17 cellular contexts compared by ENCODE assay signal in the genomic region with DNA sequence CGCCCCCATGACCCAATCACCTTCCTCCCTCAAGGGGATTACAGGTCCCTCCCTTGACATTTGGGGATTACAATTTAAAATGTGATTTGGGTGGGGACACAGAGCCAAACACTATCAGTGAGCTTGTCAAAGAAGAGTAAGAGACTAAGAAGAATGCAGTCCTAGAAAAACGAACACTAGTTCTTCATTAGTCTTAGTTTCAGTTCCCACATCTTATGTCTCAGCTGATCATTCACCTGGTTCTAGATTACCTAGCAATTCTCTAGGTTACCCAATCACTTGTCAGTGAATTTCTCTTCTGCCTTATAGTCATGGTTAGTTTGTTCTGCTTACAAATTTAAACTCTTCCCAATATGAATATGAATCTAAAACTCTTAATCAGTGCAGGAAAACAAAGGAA.
DNase-seq lines count a peak whose midpoint lies in the region; ATAC-seq, FAIRE-seq and TF ChIP-seq lines count a peak whose summit lies in the region.
"Had no signal": no experiment of that assay in that cellular context is flagged by ENCODE, and none has a peak within 500 bp of the region (broad histone marks: within the 10 kb centered on the region; RNA-seq: fewer than 3 reads in every experiment).

No MANE protein-coding gene starts in this region.

- no peak overlapping the region for H3K9ac ChIP-seq in GM12878 (ENCODE audit: control insufficient read depth, insufficient read depth, low read length)

- no peak for TF ChIP-seq POLR2A in GM12878 (IDR thresholded peaks at IDR 0.05; ENCODE audit: low read depth, low read length)

- POLR2A ChIA-PET in GM12878 (lab: Charles Lee): no interaction called here

- no peak for TF ChIP-seq RAD21 in GM12878 (IDR thresholded peaks at IDR 0.05; ENCODE audit: insufficient read depth, low read depth, low read length)

- no peaks in the 10 kb centered on the region for H3K36me3 ChIP-seq in GM12878 (ENCODE audit: control insufficient read depth in 2 of 2, insufficient read depth in 2 of 2, low read length in 1 of 2)
- H3K36me3 ChIP-seq: Peyer's patch had no signal

- H3K27me3 ChIP-seq in GM12878 (replicated peaks in 1 of 2; ENCODE audit: control insufficient read depth in 2 of 2, insufficient read depth in 2 of 2, low read length in 1 of 2): no peaks in the 10 kb centered on the region
- H3K27me3 ChIP-seq: Peyer's patch had no signal

- RAD21 ChIA-PET in GM12878 (lab: Charles Lee; ENCODE audit: unreplicated experiment): no interaction called here

- no peaks in the 10 kb centered on the region for H3K4me1 ChIP-seq in GM12878 (ENCODE audit: control insufficient read depth, insufficient read depth, low read length)
- H3K4me1 ChIP-seq: Peyer's patch had no signal

- no TSS peak for BruUV-seq in GM12878 (replicated peaks; lab: Mats Ljungman, UMichigan)

- ATAC-seq in GM18861 (IDR thresholded peaks at IDR 0.05; ENCODE audit: unreplicated experiment): peak; percentile 48
- ATAC-seq in GM19395 (IDR thresholded peaks at IDR 0.05; ENCODE audit: unreplicated experiment): peak; percentile 82
- ATAC-seq in HG03175 (IDR thresholded peaks at IDR 0.05; ENCODE audit: unreplicated experiment): peak; percentile 68
- ATAC-seq in GM12878: peak; percentile 56
- ATAC-seq in GM21528 (IDR thresholded peaks at IDR 0.05; ENCODE audit: low FRiP score, unreplicated experiment): no peak
- no peak for ATAC-seq in left colon
- ATAC-seq: Right ventricle myocardium inferior had no signal

- H3K4me2 ChIP-seq in GM12878 (ENCODE audit: control insufficient read depth, insufficient read depth): no peak overlapping the region

- in situ Hi-C loops in GM12878 (cut with MboI): no loop called here

- CTCF ChIA-PET in GM12878 (lab: Yijun Ruan, JAX): interaction anchor here (1.5 kb wide), 1 partner anchor 11 kb away, joined by 5 read pairs; no protein-coding TSS in a partner anchor

- intact Hi-C loops in GM12878 (cut with micrococcal nuclease; ENCODE audit: unreplicated experiment) (no loop called here), left colon (cut with DNase I, micrococcal nuclease) (no loop called here)

- H3K79me2 ChIP-seq in GM12878 (ENCODE audit: control insufficient read depth, insufficient read depth, low read length): no peaks in the 10 kb centered on the region

- SMC1A ChIA-PET in GM12878 (lab: Charles Lee; ENCODE audit: uncharacterized antibody, unreplicated experiment): interaction anchor here (2.8 kb wide), 1 partner anchor 11 kb away, joined by 9 read pairs; no protein-coding TSS in a partner anchor

- TF ChIP-seq EP300 in GM12878 (IDR thresholded peaks at IDR 0.05; ENCODE audit: borderline replicate concordance in 1 of 2, control insufficient read depth in 1 of 2, low read depth in 2 of 2, low read length in 2 of 2): no peak

- H2AFZ ChIP-seq in GM12878 (ENCODE audit: control insufficient read depth, low read depth, low read length): no peak overlapping the region

- H3K9me3 ChIP-seq in GM12878 (replicated peaks; ENCODE audit: control insufficient read depth, insufficient read depth, low read length): no peaks in the 10 kb centered on the region
- H3K9me3 ChIP-seq: Peyer's patch had no signal

- DNase-seq in GM12878 (ENCODE audit: low read depth, low spot score) (no peak), hypothalamus (lab: John Stamatoyannopoulos, UW) (no peak), left colon (no peak)
- DNase-seq: DMS 273 treated with DMSO at 0.1 percent for 48 hours, GDM1, GOT3, KBM-7, NCI-H2081 treated with DMSO at 0.1 percent for 48 hours, NCI-H510A treated with DMSO at 0.1 percent for 48 hours, Peyer's patch had no signal

- no peak for TF ChIP-seq CTCF in GM12878 (IDR thresholded peaks at IDR 0.05 in 2 of 3, conservative IDR thresholded peaks at IDR 0.05 in 1 of 3; ENCODE audit: control insufficient read depth in 2 of 3, extremely low read depth in 1 of 3, insufficient read depth in 1 of 3, low read depth in 3 of 3, low read length in 3 of 3)

- WGBS in GM12878 (ENCODE audit: insufficient coverage, insufficient replicate concordance, low lambda C conversion rate, missing lambda C conversion rate): 5% methylated on average over 2 of the region's 2 CpGs

- no peak overlapping the region for H3K27ac ChIP-seq in GM12878 (ENCODE audit: control insufficient read depth, insufficient read depth)
- H3K27ac ChIP-seq: C4-2B, Peyer's patch had no signal

- no peaks in the 10 kb centered on the region for H4K20me1 ChIP-seq in GM12878 (ENCODE audit: control insufficient read depth, insufficient read depth)

- no peak overlapping the region for H3K4me3 ChIP-seq in GM12878
- H3K4me3 ChIP-seq: Peyer's patch had no signal

- peak; percentile 31 for FAIRE-seq in GM12878 (lab: Jason Lieb, UNC)
- FAIRE-seq: GM12892 had no signal

TF ChIP-seq in GM12878, 131 proteins besides CTCF, POLR2A, EP300 and RAD21:
- TF ChIP-seq HDGF (IDR thresholded peaks at IDR 0.05) (no peak), ETV6 (conservative IDR thresholded peaks at IDR 0.05 in 1 of 2, IDR thresholded peaks at IDR 0.05 in 1 of 2; ENCODE audit: borderline replicate concordance in 1 of 2, low read depth in 1 of 2) (no peak), BACH1 (IDR thresholded peaks at IDR 0.05; ENCODE audit: borderline replicate concordance) (no peak), GABPA (IDR thresholded peaks at IDR 0.05; ENCODE audit: low read depth) (no peak), NFIC (IDR thresholded peaks at IDR 0.05; ENCODE audit: low read depth, low read length) (no peak), MEF2B (IDR thresholded peaks at IDR 0.05; ENCODE audit: partially characterized antibody, poor library complexity, severe bottlenecking) (peak; percentile 38), PML (IDR thresholded peaks at IDR 0.05; ENCODE audit: low read length) (no peak), CBX3 (IDR thresholded peaks at IDR 0.05; ENCODE audit: borderline replicate concordance, low read depth) (no peak), ZNF207 (IDR thresholded peaks at IDR 0.05; ENCODE audit: borderline replicate concordance) (no peak), EGR1 (IDR thresholded peaks at IDR 0.05; ENCODE audit: borderline replicate concordance in 1 of 2, low read depth in 2 of 2, low read length in 2 of 2) (no peak), CREM (IDR thresholded peaks at IDR 0.05; ENCODE audit: low read depth) (no peak), SPI1 (IDR thresholded peaks at IDR 0.05; ENCODE audit: borderline replicate concordance, insufficient read depth, low read depth, low read length) (peak; percentile 27; the same call in 1 of the 2 replicates), CHD4 (IDR thresholded peaks at IDR 0.05) (no peak), SMARCA5 (IDR thresholded peaks at IDR 0.05) (no peak), SIN3A (IDR thresholded peaks at IDR 0.05; ENCODE audit: low read depth, low read length) (no peak)
- TF ChIP-seq, protein P1, sequence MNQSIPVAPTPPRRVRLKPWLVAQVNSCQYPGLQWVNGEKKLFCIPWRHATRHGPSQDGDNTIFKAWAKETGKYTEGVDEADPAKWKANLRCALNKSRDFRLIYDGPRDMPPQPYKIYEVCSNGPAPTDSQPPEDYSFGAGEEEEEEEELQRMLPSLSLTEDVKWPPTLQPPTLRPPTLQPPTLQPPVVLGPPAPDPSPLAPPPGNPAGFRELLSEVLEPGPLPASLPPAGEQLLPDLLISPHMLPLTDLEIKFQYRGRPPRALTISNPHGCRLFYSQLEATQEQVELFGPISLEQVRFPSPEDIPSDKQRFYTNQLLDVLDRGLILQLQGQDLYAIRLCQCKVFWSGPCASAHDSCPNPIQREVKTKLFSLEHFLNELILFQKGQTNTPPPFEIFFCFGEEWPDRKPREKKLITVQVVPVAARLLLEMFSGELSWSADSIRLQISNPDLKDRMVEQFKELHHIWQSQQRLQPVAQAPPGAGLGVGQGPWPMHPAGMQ (IDR thresholded peaks at IDR 0.05; ENCODE audit: borderline replicate concordance): no peak
- TF ChIP-seq, protein P2, sequence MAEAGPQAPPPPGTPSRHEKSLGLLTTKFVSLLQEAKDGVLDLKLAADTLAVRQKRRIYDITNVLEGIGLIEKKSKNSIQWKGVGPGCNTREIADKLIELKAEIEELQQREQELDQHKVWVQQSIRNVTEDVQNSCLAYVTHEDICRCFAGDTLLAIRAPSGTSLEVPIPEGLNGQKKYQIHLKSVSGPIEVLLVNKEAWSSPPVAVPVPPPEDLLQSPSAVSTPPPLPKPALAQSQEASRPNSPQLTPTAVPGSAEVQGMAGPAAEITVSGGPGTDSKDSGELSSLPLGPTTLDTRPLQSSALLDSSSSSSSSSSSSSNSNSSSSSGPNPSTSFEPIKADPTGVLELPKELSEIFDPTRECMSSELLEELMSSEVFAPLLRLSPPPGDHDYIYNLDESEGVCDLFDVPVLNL (IDR thresholded peaks at IDR 0.05; ENCODE audit: low read depth, low read length): no peak
TF ChIP-seq in GM12878: peak in this region for 2.

Comparison
In these comparisons a context has a peak if more than half of its experiments do, and no peak if none do; other contexts are left out.
1. ATAC-seq: peak in GM18861 (single experiment), GM19395 (single experiment), HG03175 (single experiment) and GM12878 (single experiment); none in GM21528 (single experiment) and left colon (single experiment).